ENCODE assay signal across 9 cellular contexts in the genomic region with DNA sequence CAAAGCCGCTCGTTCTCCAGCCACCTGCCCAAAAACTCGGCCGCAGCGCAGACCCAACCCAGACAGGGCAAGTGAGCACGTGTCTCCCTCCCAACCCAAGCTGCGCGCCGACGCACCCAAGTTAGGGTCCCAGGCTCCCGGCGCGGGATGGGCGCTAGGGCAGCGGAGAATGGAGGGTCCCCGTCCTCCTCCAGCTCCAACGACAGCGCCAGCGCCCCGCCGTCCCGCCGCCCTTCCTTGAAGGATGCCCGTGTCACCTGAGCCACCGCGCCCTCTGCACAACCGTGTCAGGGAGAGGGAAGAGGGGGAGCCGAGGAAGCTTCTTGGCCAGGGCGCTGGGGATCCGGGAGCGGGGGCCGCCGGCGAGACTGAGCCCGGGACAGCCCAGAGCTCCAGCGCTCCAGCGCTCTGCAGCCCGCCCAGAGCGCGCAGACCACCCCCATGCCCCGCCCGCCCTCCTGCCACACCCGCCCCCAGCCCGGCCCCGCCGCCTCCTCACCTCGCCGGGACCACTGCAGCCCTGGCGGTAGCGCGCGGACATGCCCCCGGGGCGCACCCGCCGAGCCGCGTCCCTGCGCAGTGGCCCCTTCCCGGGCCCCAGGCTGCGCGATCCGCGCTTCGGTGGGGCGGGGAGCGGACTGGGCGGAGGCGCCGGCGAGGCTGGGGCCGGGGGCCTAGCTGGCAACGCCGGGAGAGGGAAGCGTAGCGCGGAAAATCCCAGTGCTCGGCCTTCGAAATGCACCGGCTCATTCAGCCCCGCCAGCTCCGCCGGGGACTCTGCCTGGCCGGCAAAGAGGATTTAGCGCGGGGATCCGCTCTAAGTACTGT. TPM values are rescaled to one million over a fixed set of nuclear protein-coding genes. Genes with fewer than 3 reads are reported as not detected.
DNase-seq lines count a peak whose midpoint lies in the region; ATAC-seq and TF ChIP-seq lines count a peak whose summit lies in the region.
"Had no signal": no experiment of that assay in that cellular context is flagged by ENCODE, and none has a peak within 500 bp of the region (broad histone marks: within the 10 kb centered on the region; RNA-seq: fewer than 3 reads in every experiment).

A gene with protein sequence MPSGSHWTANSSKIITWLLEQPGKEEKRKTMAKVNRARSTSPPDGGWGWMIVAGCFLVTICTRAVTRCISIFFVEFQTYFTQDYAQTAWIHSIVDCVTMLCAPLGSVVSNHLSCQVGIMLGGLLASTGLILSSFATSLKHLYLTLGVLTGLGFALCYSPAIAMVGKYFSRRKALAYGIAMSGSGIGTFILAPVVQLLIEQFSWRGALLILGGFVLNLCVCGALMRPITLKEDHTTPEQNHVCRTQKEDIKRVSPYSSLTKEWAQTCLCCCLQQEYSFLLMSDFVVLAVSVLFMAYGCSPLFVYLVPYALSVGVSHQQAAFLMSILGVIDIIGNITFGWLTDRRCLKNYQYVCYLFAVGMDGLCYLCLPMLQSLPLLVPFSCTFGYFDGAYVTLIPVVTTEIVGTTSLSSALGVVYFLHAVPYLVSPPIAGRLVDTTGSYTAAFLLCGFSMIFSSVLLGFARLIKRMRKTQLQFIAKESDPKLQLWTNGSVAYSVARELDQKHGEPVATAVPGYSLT (minus strand): TSS at position 410 of the 828 bp plus-strand sequence. CDS start 73,016 bp downstream, outside the sequence.

- TF ChIP-seq CTCF in GM20000 (IDR thresholded peaks at IDR 0.05; ENCODE audit: extremely low read depth, missing control alignments), result no peak

- ATAC-seq in activated T-helper 17 cell treated with anti-CD3 and anti-CD28 coated beads, Interleukin-2, amount 50 U/mL, for 72 hours (replicated peaks), result no peak

- DNase-seq in GM20000 (ENCODE audit: low spot score), result peak; percentile 44
- no peak for DNase-seq in iPS DF 6.9 (ENCODE audit: low read depth, low spot score)
- DNase-seq in NOMO-1 (lab: John Stamatoyannopoulos, UW; ENCODE audit: unreplicated experiment in 2 of 2), result no peak
- no peak for DNase-seq in SHP77 (lab: John Stamatoyannopoulos, UW)
- DNase-seq in NCI-H510A (lab: John Stamatoyannopoulos, UW), result no peak
- no peak for DNase-seq in KG1 (lab: John Stamatoyannopoulos, UW)
- DNase-seq: activated B cell treated with CpG ODN at 0.5 μM for 24 hours had no signal

- peak within 1 kb of the TSS; percentile 24 for H3K4me3 Mint-ChIP-seq in activated T-helper 17 cell treated with anti-CD3 and anti-CD28 coated beads, Interleukin-2, amount 50 U/mL, for 72 hours
- H3K4me3 Mint-ChIP-seq: activated B cell treated with CpG ODN at 0.5 μM for 24 hours had no signal

- H3K9ac ChIP-seq in skeletal muscle tissue (ENCODE audit: low read depth in 1 of 3, low read length in 3 of 3), result peak within 1 kb of the TSS in 2 of 3 donors; percentile 32 to 69

- H3K27ac Mint-ChIP-seq in activated T-helper 17 cell treated with anti-CD3 and anti-CD28 coated beads, Interleukin-2, amount 50 U/mL, for 72 hours, result no peak within 1 kb of the TSS
- H3K27ac Mint-ChIP-seq: activated B cell treated with CpG ODN at 0.5 μM for 24 hours had no signal

- H3K4me1 ChIP-seq in iPS DF 6.9 (ENCODE audit: control insufficient read depth, insufficient read depth, low read length), result no peaks in the 10 kb centered on the region
- H3K4me1 ChIP-seq in skeletal muscle tissue (ENCODE audit: control insufficient read depth in 3 of 3, insufficient read depth in 3 of 3, low read length in 3 of 3), result peaks cover 0 to 4% (median 3%) of the 10 kb centered on the region in 3 donors

- H3K27ac ChIP-seq in iPS DF 6.9 (ENCODE audit: low read length) (no peak within 1 kb of the TSS), skeletal muscle tissue (ENCODE audit: low read depth, low read length) (peak within 1 kb of the TSS; percentile 30)

- WGBS in iPS DF 6.9 (ENCODE audit: insufficient coverage, insufficient read length), result no CpG with 5 or more reads among the region's 87 CpGs

- no peaks in the 10 kb centered on the region for H3K9me3 Mint-ChIP-seq in activated T-helper 17 cell treated with anti-CD3 and anti-CD28 coated beads, Interleukin-2, amount 50 U/mL, for 72 hours
- H3K9me3 Mint-ChIP-seq: activated B cell treated with CpG ODN at 0.5 μM for 24 hours had no signal

- H3K4me3 ChIP-seq in iPS DF 6.9 (ENCODE audit: low read length) (peak within 1 kb of the TSS; percentile 51; the same call in 1 of the 2 replicates), skeletal muscle tissue (ENCODE audit: low read length in 3 of 3) (peak within 1 kb of the TSS; percentile 30 to 55 (median 49))

- H3K9me3 ChIP-seq in iPS DF 6.9 (ENCODE audit: control insufficient read depth, insufficient read depth, low read length) (no peaks in the 10 kb centered on the region), skeletal muscle tissue (ENCODE audit: control insufficient read depth in 3 of 3, low read length in 3 of 3) (no peaks in the 10 kb centered on the region)

- no peaks in the 10 kb centered on the region for H3K36me3 ChIP-seq in iPS DF 6.9 (ENCODE audit: control insufficient read depth, insufficient read depth, low read length)
- no peaks in the 10 kb centered on the region for H3K36me3 ChIP-seq in skeletal muscle tissue (ENCODE audit: control insufficient read depth in 3 of 3, insufficient read depth in 3 of 3, low read length in 3 of 3)

- no peaks in the 10 kb centered on the region for H3K36me3 Mint-ChIP-seq in activated T-helper 17 cell treated with anti-CD3 and anti-CD28 coated beads, Interleukin-2, amount 50 U/mL, for 72 hours (ENCODE audit: low read depth)

- peaks cover 5% of the 10 kb centered on the region for H3K4me1 Mint-ChIP-seq in activated T-helper 17 cell treated with anti-CD3 and anti-CD28 coated beads, Interleukin-2, amount 50 U/mL, for 72 hours

- H3K27me3 ChIP-seq in iPS DF 6.9 (ENCODE audit: control insufficient read depth, insufficient read depth, low read length) (no peaks in the 10 kb centered on the region; the same call in 1 of the 2 replicates), skeletal muscle tissue (ENCODE audit: control insufficient read depth in 3 of 3, insufficient read depth in 3 of 3, low read length in 3 of 3) (peaks cover 19 to 41% (median 23%) of the 10 kb centered on the region in 3 donors)

- H3K27me3 Mint-ChIP-seq in activated T-helper 17 cell treated with anti-CD3 and anti-CD28 coated beads, Interleukin-2, amount 50 U/mL, for 72 hours, result peaks cover 49% of the 10 kb centered on the region

RNA-seq across cellular contexts. Expression of the gene that starts here (rescaled TPM):
- total RNA-seq in activated T-helper 17 cell treated with anti-CD3 and anti-CD28 coated beads, Interleukin-2, amount 50 U/mL, for 72 hours, result not detected
- total RNA-seq in skeletal muscle tissue, result 1.6 TPM
- total RNA-seq: activated B cell treated with CpG ODN at 0.5 μM for 24 hours had no signal
